Comparison of ENCODE assay signal across 8 cellular contexts in the genomic region with DNA sequence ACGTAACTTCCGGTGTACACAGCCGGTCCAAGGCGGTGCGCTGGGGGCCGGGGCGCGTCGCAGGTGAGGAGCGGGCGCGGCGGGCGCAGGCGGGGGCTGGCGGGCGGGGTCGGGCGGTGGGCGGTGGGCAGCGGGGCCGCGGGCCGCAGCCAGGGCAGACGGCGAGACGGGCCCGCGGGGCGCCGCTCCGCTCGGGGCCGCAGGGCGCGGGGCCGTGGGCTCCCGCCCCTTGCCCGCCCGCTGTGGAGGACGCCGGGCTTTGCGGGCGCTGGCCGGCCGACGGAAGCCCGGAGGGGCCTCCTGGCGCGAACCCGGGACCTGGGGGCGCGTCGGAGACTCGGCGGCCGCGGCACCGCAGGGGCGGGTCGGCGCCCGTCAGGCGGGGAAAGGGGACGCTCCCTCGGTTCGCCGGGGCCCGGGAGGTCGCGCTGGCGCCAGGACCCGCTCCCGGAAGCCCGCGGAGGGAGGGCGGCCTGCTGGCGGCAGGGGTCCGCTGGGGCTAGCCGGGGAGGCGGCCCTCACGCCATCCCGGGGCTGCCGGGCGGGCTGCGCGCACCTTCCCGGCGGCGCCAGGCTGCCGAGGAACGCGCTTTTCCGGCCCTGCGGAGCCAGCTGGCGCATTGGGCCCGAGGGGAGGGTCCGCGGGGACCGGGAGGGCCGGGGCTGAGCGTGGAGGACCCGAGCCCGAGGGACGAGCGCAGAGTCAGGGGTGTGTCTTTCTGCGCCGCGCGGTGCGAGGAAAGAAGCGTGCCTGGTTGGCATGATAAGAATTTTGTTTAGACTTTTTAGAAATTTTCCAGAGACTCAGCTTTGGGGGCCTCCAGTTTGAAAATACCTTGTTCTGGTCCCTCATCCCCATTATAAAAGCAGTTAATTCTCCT. TPM values are rescaled to one million over a fixed set of nuclear protein-coding genes. Genes with fewer than 3 reads are reported as not detected.
A peak's percentile ranks its signal among the peaks of the same experiment; 100 is the strongest.
DNase-seq lines count a peak whose midpoint lies in the region; ATAC-seq and TF ChIP-seq lines count a peak whose summit lies in the region.

Gene GARRE1, plus strand, starts transcription at position 3 of the 881 bp plus-strand sequence. CDS start 45,920 bp downstream, outside the sequence.

- H3K9me3 ChIP-seq in endocrine pancreas (ENCODE audit: control insufficient read depth, low read length) (no peaks in the 10 kb centered on the region), mesodermal cell (ENCODE audit: control insufficient read depth, low read length) (no peaks in the 10 kb centered on the region)

- intact Hi-C loops in activated CD4-positive, alpha-beta memory T cell treated with anti-CD3 and anti-CD28 coated beads for 36 hours (cut with micrococcal nuclease) = loop anchor here (1.0 to 2.0 kb wide), 2 partner anchors 16 to 82 kb away; no protein-coding TSS in a partner anchor

- H3K4me3 Mint-ChIP-seq in activated CD4-positive, alpha-beta memory T cell treated with anti-CD3 and anti-CD28 coated beads for 36 hours = peak within 1 kb of the TSS; percentile 89
- H3K4me3 Mint-ChIP-seq in stimulated activated naive B cell treated with anti-CD40 and anti-IgM and Interleukin-4, amounts not matched to agents 10 μg/mL and 1 μg/mL and 100 μg/mL, for 72 hours = peak within 1 kb of the TSS; percentile 90 to 98

- WGBS in mesodermal cell (ENCODE audit: insufficient coverage in 2 of 2), 2 experiments = 1% methylated on average over 76 to 86 of the region's 112 CpGs

- peak within 1 kb of the TSS; percentile 86 for H3K27ac Mint-ChIP-seq in activated CD4-positive, alpha-beta memory T cell treated with anti-CD3 and anti-CD28 coated beads for 36 hours
- H3K27ac Mint-ChIP-seq in stimulated activated naive B cell treated with anti-CD40 and anti-IgM and Interleukin-4, amounts not matched to agents 10 μg/mL and 1 μg/mL and 100 μg/mL, for 72 hours = peak within 1 kb of the TSS; percentile 98

- DNase-seq in HEK293T (ENCODE audit: extremely low spot score) = peak; percentile 82
- peak; percentile 53 for DNase-seq in NCI-H1092 (lab: John Stamatoyannopoulos, UW)
- peak; percentile 49 for DNase-seq in activated CD4-positive, alpha-beta memory T cell treated with anti-CD3 and anti-CD28 coated beads for 36 hours
- DNase-seq in stimulated activated naive B cell treated with anti-CD40 and anti-IgM and Interleukin-4, amounts not matched to agents 10 μg/mL and 1 μg/mL and 100 μg/mL, for 72 hours = peak; percentile 43
- no peak for DNase-seq in KG1 (lab: John Stamatoyannopoulos, UW)

- H3K9ac ChIP-seq in endocrine pancreas (ENCODE audit: control insufficient read depth, insufficient read depth, low read length) = peak within 1 kb of the TSS; percentile 88

- peak; percentile 94 for ATAC-seq in GM18502 (IDR thresholded peaks at IDR 0.05; ENCODE audit: poor library complexity, unreplicated experiment)
- peak; percentile 94 to 95 for ATAC-seq in stimulated activated naive B cell treated with anti-CD40 and anti-IgM and Interleukin-4, amounts not matched to agents 10 μg/mL and 1 μg/mL and 100 μg/mL, for 72 hours (replicated peaks)

- peaks cover 33% of the 10 kb centered on the region for H3K4me1 Mint-ChIP-seq in activated CD4-positive, alpha-beta memory T cell treated with anti-CD3 and anti-CD28 coated beads for 36 hours (ENCODE audit: low read depth)
- H3K4me1 Mint-ChIP-seq in stimulated activated naive B cell treated with anti-CD40 and anti-IgM and Interleukin-4, amounts not matched to agents 10 μg/mL and 1 μg/mL and 100 μg/mL, for 72 hours = peaks cover 18 to 37% of the 10 kb centered on the region in 2 donors

- H3K36me3 ChIP-seq in endocrine pancreas (ENCODE audit: control insufficient read depth, insufficient read depth, low read length) (no peaks in the 10 kb centered on the region), mesodermal cell (ENCODE audit: control insufficient read depth, insufficient read depth, low read length) (peaks cover 13% of the 10 kb centered on the region)

- H3K27ac ChIP-seq in mesodermal cell (ENCODE audit: low read depth, low read length, severe bottlenecking) = peak within 1 kb of the TSS; percentile 80

- CTCF ChIA-PET in HEK293T (lab: Yijun Ruan, JAX) = no interaction called here
- CTCF ChIA-PET in activated CD4-positive, alpha-beta memory T cell treated with anti-CD3 and anti-CD28 coated beads for 36 hours (lab: Charles Lee) = interaction anchor here (0.6 kb wide), 1 partner anchor 96 kb away, joined by 3 read pairs; no protein-coding TSS in a partner anchor

- H3K4me1 ChIP-seq in endocrine pancreas (ENCODE audit: control insufficient read depth, insufficient read depth, low read length) = no peaks in the 10 kb centered on the region
- peaks cover 1% of the 10 kb centered on the region for H3K4me1 ChIP-seq in mesodermal cell (ENCODE audit: control insufficient read depth, insufficient read depth, low read length, poor library complexity, severe bottlenecking)

- POLR2A ChIA-PET in HEK293T (lab: Yijun Ruan, JAX) = no interaction called here
- POLR2A ChIA-PET in activated CD4-positive, alpha-beta memory T cell treated with anti-CD3 and anti-CD28 coated beads for 36 hours (lab: Charles Lee) = no interaction called here

- no peaks in the 10 kb centered on the region for H3K9me3 Mint-ChIP-seq in activated CD4-positive, alpha-beta memory T cell treated with anti-CD3 and anti-CD28 coated beads for 36 hours
- H3K9me3 Mint-ChIP-seq in stimulated activated naive B cell treated with anti-CD40 and anti-IgM and Interleukin-4, amounts not matched to agents 10 μg/mL and 1 μg/mL and 100 μg/mL, for 72 hours = no peaks in the 10 kb centered on the region

- H3K27me3 Mint-ChIP-seq in activated CD4-positive, alpha-beta memory T cell treated with anti-CD3 and anti-CD28 coated beads for 36 hours = no peaks in the 10 kb centered on the region
- H3K27me3 Mint-ChIP-seq in stimulated activated naive B cell treated with anti-CD40 and anti-IgM and Interleukin-4, amounts not matched to agents 10 μg/mL and 1 μg/mL and 100 μg/mL, for 72 hours = no peaks in the 10 kb centered on the region

- peaks cover 3% of the 10 kb centered on the region for H3K36me3 Mint-ChIP-seq in activated CD4-positive, alpha-beta memory T cell treated with anti-CD3 and anti-CD28 coated beads for 36 hours
- peaks cover 5 to 20% of the 10 kb centered on the region in 2 donors for H3K36me3 Mint-ChIP-seq in stimulated activated naive B cell treated with anti-CD40 and anti-IgM and Interleukin-4, amounts not matched to agents 10 μg/mL and 1 μg/mL and 100 μg/mL, for 72 hours

- no peaks in the 10 kb centered on the region for H3K27me3 ChIP-seq in endocrine pancreas (ENCODE audit: control insufficient read depth, insufficient read depth, low read length)

- H3K4me3 ChIP-seq in endocrine pancreas (ENCODE audit: control insufficient read depth, insufficient read depth, low read length) (peak within 1 kb of the TSS; percentile 74), mesodermal cell (ENCODE audit: extremely low read depth, insufficient read depth, low read length, poor library complexity, severe bottlenecking) (peak within 1 kb of the TSS; percentile 70)

TF ChIP-seq in HEK293T, 16 proteins besides CTCF, POLR2A, EP300 and RAD21:
- TF ChIP-seq HDGF (IDR thresholded peaks at IDR 0.05; ENCODE audit: borderline replicate concordance) (no peak), L3MBTL2 (conservative IDR thresholded peaks at IDR 0.05) (no peak), ARNT (IDR thresholded peaks at IDR 0.05) (no peak), FOXA1 (IDR thresholded peaks at IDR 0.05) (no peak), LEF1 (IDR thresholded peaks at IDR 0.05; ENCODE audit: borderline replicate concordance) (0 out of 2 replicates have a peak, but pooled peaks have one; percentile 46), SP1 (IDR thresholded peaks at IDR 0.05) (no peak)

RNA-seq across cellular contexts. Expression of gene GARRE1, which starts in this region (rescaled TPM):
- 10 to 100 TPM; 11.7 to 11.9 TPM for total RNA-seq in activated CD4-positive, alpha-beta memory T cell treated with anti-CD3 and anti-CD28 coated beads for 36 hours
- polyA plus RNA-seq in mesodermal cell (2013, experiment 1 of 2) = 27.1 TPM
- 23.4 TPM for polyA plus RNA-seq in mesodermal cell (2013, experiment 2 of 2)
